Comparison of ENCODE assay signal across 20 cellular contexts in the genomic region with DNA sequence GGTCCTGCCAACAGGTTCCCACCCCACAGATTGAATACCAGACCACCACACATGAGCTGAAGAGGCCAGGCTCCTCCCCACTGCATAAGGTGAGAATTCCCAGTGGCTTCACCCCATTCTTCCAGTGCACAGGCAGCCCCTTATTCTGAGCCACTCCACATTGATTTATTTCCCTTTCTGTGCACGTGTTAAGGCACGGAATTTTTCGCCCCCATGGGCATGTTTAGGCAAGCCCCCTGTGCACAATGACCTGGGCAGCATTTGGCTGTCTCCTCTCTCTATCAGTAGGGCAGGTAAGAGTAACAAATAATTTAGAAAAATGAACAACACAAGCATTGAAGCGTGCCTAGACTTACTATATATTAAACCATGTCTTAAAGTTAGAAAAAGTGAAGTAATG. TPM values are rescaled to one million over a fixed set of nuclear protein-coding genes. Genes with fewer than 3 reads are reported as not detected.
DNase-seq lines count a peak whose midpoint lies in the region; ATAC-seq, FAIRE-seq and TF ChIP-seq lines count a peak whose summit lies in the region.
"Had no signal": no experiment of that assay in that cellular context is flagged by ENCODE, and none has a peak within 500 bp of the region (broad histone marks: within the 10 kb centered on the region; RNA-seq: fewer than 3 reads in every experiment).

No MANE protein-coding gene starts in this region.

- peaks cover 3% of the 10 kb centered on the region for H3K36me3 ChIP-seq in astrocyte (ENCODE audit: insufficient read depth, low read length)

- H3K79me2 ChIP-seq in astrocyte (ENCODE audit: insufficient read depth, low read length): no peaks in the 10 kb centered on the region

- H3K27ac ChIP-seq in astrocyte (ENCODE audit: low read depth, low read length): peak overlapping the region; percentile 16
- H3K27ac ChIP-seq: body of pancreas, coronary artery, thyroid gland had no signal

- H3K4me3 ChIP-seq in astrocyte (ENCODE audit: insufficient read depth, low read depth, low read length): no peak overlapping the region
- H3K4me3 ChIP-seq: body of pancreas, coronary artery, thyroid gland had no signal

- H4K20me1 ChIP-seq in astrocyte (ENCODE audit: insufficient read depth, low read length): no peaks in the 10 kb centered on the region

- H3K4me2 ChIP-seq in astrocyte (ENCODE audit: low read length): peak overlapping the region; percentile 15

- no peaks in the 10 kb centered on the region for H3K9me3 Mint-ChIP-seq in natural killer cell treated with Interleukin-12 subunit alpha and Interleukin-12 subunit beta and Interleukin-15 and Interleukin-18, amount 100 ng/mL, for 72 hours
- no peaks in the 10 kb centered on the region for H3K9me3 Mint-ChIP-seq in natural killer cell
- no peaks in the 10 kb centered on the region for H3K9me3 Mint-ChIP-seq in astrocyte (ENCODE audit: unreplicated experiment)
- H3K9me3 Mint-ChIP-seq in stimulated activated memory B cell treated with anti-CD40 and anti-IgM and Interleukin-4, amounts not matched to agents 10 μg/mL and 1 μg/mL and 100 μg/mL, for 72 hours: no peaks in the 10 kb centered on the region
- H3K9me3 Mint-ChIP-seq: immature natural killer cell had no signal

- peak overlapping the region in 1 of 2 donors; percentile 39 for H3K27ac Mint-ChIP-seq in natural killer cell treated with Interleukin-12 subunit alpha and Interleukin-12 subunit beta and Interleukin-15 and Interleukin-18, amount 100 ng/mL, for 72 hours
- H3K27ac Mint-ChIP-seq in natural killer cell (no peak overlapping the region), astrocyte (ENCODE audit: unreplicated experiment) (no peak overlapping the region)
- peak overlapping the region; percentile 20 for H3K27ac Mint-ChIP-seq in stimulated activated memory B cell treated with anti-CD40 and anti-IgM and Interleukin-4, amounts not matched to agents 10 μg/mL and 1 μg/mL and 100 μg/mL, for 72 hours

- FAIRE-seq in astrocyte (lab: Jason Lieb, UNC): no peak
- FAIRE-seq: TTC549 had no signal

- peaks cover 4 to 17% of the 10 kb centered on the region in 2 donors for H3K4me1 Mint-ChIP-seq in natural killer cell treated with Interleukin-12 subunit alpha and Interleukin-12 subunit beta and Interleukin-15 and Interleukin-18, amount 100 ng/mL, for 72 hours (ENCODE audit: low read depth in 2 of 2)
- no peaks in the 10 kb centered on the region for H3K4me1 Mint-ChIP-seq in natural killer cell
- peaks cover 10% of the 10 kb centered on the region for H3K4me1 Mint-ChIP-seq in astrocyte (ENCODE audit: low read depth, unreplicated experiment)
- H3K4me1 Mint-ChIP-seq in stimulated activated memory B cell treated with anti-CD40 and anti-IgM and Interleukin-4, amounts not matched to agents 10 μg/mL and 1 μg/mL and 100 μg/mL, for 72 hours: peaks cover 16% of the 10 kb centered on the region
- H3K4me1 Mint-ChIP-seq: immature natural killer cell had no signal

- no peak for TF ChIP-seq CTCF in natural killer cell (IDR thresholded peaks at IDR 0.05)
- TF ChIP-seq CTCF in astrocyte (IDR thresholded peaks at IDR 0.05; ENCODE audit: insufficient read depth, low read depth, low read length): no peak

- intact Hi-C loops in natural killer cell (cut with micrococcal nuclease) (no loop called here), sciatic nerve (cut with DNase I) (no loop called here)

- H3K9ac ChIP-seq in astrocyte (ENCODE audit: low read length): no peak overlapping the region

- no peak for ATAC-seq in natural killer cell treated with Interleukin-12 subunit alpha and Interleukin-12 subunit beta and Interleukin-15 and Interleukin-18, amount 100 ng/mL, for 72 hours
- no peak for ATAC-seq in natural killer cell
- no peak for ATAC-seq in stimulated activated memory B cell treated with anti-CD40 and anti-IgM and Interleukin-4, amounts not matched to agents 10 μg/mL and 1 μg/mL and 100 μg/mL, for 72 hours
- no peak for ATAC-seq in sciatic nerve
- ATAC-seq in GM21390 (IDR thresholded peaks at IDR 0.05; ENCODE audit: unreplicated experiment): no peak
- ATAC-seq: body of pancreas, left ventricle myocardium superior had no signal

- DNase-seq in natural killer cell treated with Interleukin-12 subunit alpha and Interleukin-12 subunit beta and Interleukin-15 and Interleukin-18, amount 100 ng/mL, for 72 hours (ENCODE audit: low spot score): no peak
- DNase-seq in natural killer cell: no peak
- DNase-seq in astrocyte (ENCODE audit: low read depth): no peak
- no peak for DNase-seq in sciatic nerve (ENCODE audit: low spot score)
- DNase-seq: activated CD4-positive, alpha-beta T cell treated with anti-CD3 and anti-CD28 coated beads for 4 hours; activated naive CD4-positive, alpha-beta T cell treated with anti-CD3 and anti-CD28 coated beads, Interleukin-2, amount 50 U/mL, for 16 hours; body of pancreas; immature natural killer cell; Kasumi-1; left ventricle myocardium superior; NCI-H1092 treated with DMSO at 0.1 percent for 48 hours; NCI-H2171; NCI-H526 treated with DMSO at 0.1 percent for 48 hours; retina; SHP77 treated with DMSO at 0.1 percent for 48 hours; thyroid gland had no signal

- no peaks in the 10 kb centered on the region for H3K27me3 ChIP-seq in astrocyte (ENCODE audit: insufficient read depth, low read length)
- H3K27me3 ChIP-seq: body of pancreas, thyroid gland had no signal

- H3K4me1 ChIP-seq in astrocyte (ENCODE audit: insufficient read depth, low read length): peaks cover 9% of the 10 kb centered on the region
- H3K4me1 ChIP-seq: body of pancreas, thyroid gland had no signal

- no peak overlapping the region for H2AFZ ChIP-seq in astrocyte (ENCODE audit: low read depth, low read length)

- H3K36me3 Mint-ChIP-seq in natural killer cell treated with Interleukin-12 subunit alpha and Interleukin-12 subunit beta and Interleukin-15 and Interleukin-18, amount 100 ng/mL, for 72 hours: peaks cover 13% of the 10 kb centered on the region
- H3K36me3 Mint-ChIP-seq in natural killer cell (peaks cover 21% of the 10 kb centered on the region), astrocyte (ENCODE audit: low read depth, unreplicated experiment) (peaks cover 6% of the 10 kb centered on the region)
- H3K36me3 Mint-ChIP-seq in stimulated activated memory B cell treated with anti-CD40 and anti-IgM and Interleukin-4, amounts not matched to agents 10 μg/mL and 1 μg/mL and 100 μg/mL, for 72 hours: peaks cover 44% of the 10 kb centered on the region

- no peaks in the 10 kb centered on the region for H3K27me3 Mint-ChIP-seq in natural killer cell treated with Interleukin-12 subunit alpha and Interleukin-12 subunit beta and Interleukin-15 and Interleukin-18, amount 100 ng/mL, for 72 hours
- H3K27me3 Mint-ChIP-seq in natural killer cell (ENCODE audit: low read depth in 2 of 2): no peaks in the 10 kb centered on the region
- H3K27me3 Mint-ChIP-seq in astrocyte (ENCODE audit: low read depth, unreplicated experiment): no peaks in the 10 kb centered on the region
- no peaks in the 10 kb centered on the region for H3K27me3 Mint-ChIP-seq in stimulated activated memory B cell treated with anti-CD40 and anti-IgM and Interleukin-4, amounts not matched to agents 10 μg/mL and 1 μg/mL and 100 μg/mL, for 72 hours

- H3K4me3 Mint-ChIP-seq in natural killer cell treated with Interleukin-12 subunit alpha and Interleukin-12 subunit beta and Interleukin-15 and Interleukin-18, amount 100 ng/mL, for 72 hours: peak overlapping the region; percentile 0
- H3K4me3 Mint-ChIP-seq in natural killer cell: no peak overlapping the region
- H3K4me3 Mint-ChIP-seq in astrocyte (ENCODE audit: unreplicated experiment): no peak overlapping the region
- no peak overlapping the region for H3K4me3 Mint-ChIP-seq in stimulated activated memory B cell treated with anti-CD40 and anti-IgM and Interleukin-4, amounts not matched to agents 10 μg/mL and 1 μg/mL and 100 μg/mL, for 72 hours
- H3K4me3 Mint-ChIP-seq: immature natural killer cell had no signal

- no peaks in the 10 kb centered on the region for H3K9me3 ChIP-seq in astrocyte (ENCODE audit: insufficient read depth, low read depth, low read length)
- H3K9me3 ChIP-seq: body of pancreas, thyroid gland had no signal

RNA-seq across cellular contexts. Expression of a gene that starts 15.2 kb away (rescaled TPM):
- total RNA-seq in natural killer cell treated with Interleukin-12 subunit alpha and Interleukin-12 subunit beta and Interleukin-15 and Interleukin-18, amount 100 ng/mL, for 72 hours: 10 to 100 TPM; 10.6 to 19.3 TPM
- 1 to 10 TPM in 2 of 3 donors, under 1 TPM in 1; 0.83 to 1.5 (median 1.4) TPM for total RNA-seq in natural killer cell
- total RNA-seq in astrocyte: 3.1 and 3.6 TPM in 2 replicates
- total RNA-seq in sciatic nerve: 0.80 TPM

RNA-seq across cellular contexts. Expression of a gene that starts 34.4 kb away (rescaled TPM):
- total RNA-seq in natural killer cell treated with Interleukin-12 subunit alpha and Interleukin-12 subunit beta and Interleukin-15 and Interleukin-18, amount 100 ng/mL, for 72 hours: 10 to 100 TPM; 18.9 to 29.1 TPM
- 10 to 100 TPM; 27.9 to 37.0 (median 29.6) TPM for total RNA-seq in natural killer cell
- 24.6 and 26.4 TPM in 2 replicates for total RNA-seq in astrocyte
- 30.0 TPM for total RNA-seq in sciatic nerve

RNA-seq across cellular contexts. Expression of a gene that starts 34.5 kb away (rescaled TPM):
- 10 to 100 TPM; 24.8 to 45.9 TPM for total RNA-seq in natural killer cell treated with Interleukin-12 subunit alpha and Interleukin-12 subunit beta and Interleukin-15 and Interleukin-18, amount 100 ng/mL, for 72 hours
- total RNA-seq in natural killer cell: 10 to 100 TPM; 19.7 to 27.1 (median 21.7) TPM
- total RNA-seq in astrocyte: 54.2 and 60.7 TPM in 2 replicates
- total RNA-seq in sciatic nerve: 39.6 TPM
